In the genomic region with DNA sequence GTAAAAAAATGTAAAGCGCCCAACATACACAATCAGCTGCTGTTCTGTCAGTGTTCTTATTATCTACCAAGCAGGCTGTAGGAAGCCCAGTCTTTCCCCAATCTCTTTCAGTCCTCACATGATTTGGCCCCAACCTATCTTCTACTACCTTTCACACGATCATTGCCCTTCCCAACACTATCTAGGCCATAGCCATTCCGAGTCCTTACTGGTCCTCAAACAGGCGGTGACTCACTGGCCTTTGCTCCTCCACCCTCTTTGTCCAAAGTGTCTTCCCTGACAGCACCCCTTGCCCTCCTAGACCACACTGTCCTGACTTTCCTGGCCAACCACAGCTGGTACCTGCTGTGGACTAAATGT, we compare ENCODE assay signal across 1 cellular context.
TF ChIP-seq lines count a peak whose summit lies in the region.

No MANE protein-coding gene starts in this region.

TF ChIP-seq in SK-N-SH treated with all-trans-retinoic acid at 6 μM for 48 hours, 23 proteins besides CTCF, POLR2A, EP300 and RAD21 (continued from another document):
- TF ChIP-seq POU6F1 (CRISPR knock-in tag; IDR thresholded peaks at IDR 0.05; ENCODE audit: borderline replicate concordance, low read depth) = no peak
- TF ChIP-seq ZNF70 (CRISPR knock-in tag; IDR thresholded peaks at IDR 0.05) = no peak
- TF ChIP-seq ZNF8 (CRISPR knock-in tag; IDR thresholded peaks at IDR 0.05) = no peak
- TF ChIP-seq OSR1 (CRISPR knock-in tag; IDR thresholded peaks at IDR 0.05) = no peak
- TF ChIP-seq PATZ1 (CRISPR knock-in tag; IDR thresholded peaks at IDR 0.05; ENCODE audit: borderline replicate concordance) = no peak
- TF ChIP-seq TCF4 (CRISPR knock-in tag; IDR thresholded peaks at IDR 0.05; ENCODE audit: borderline replicate concordance) = no peak
- TF ChIP-seq ZC3H10 (CRISPR knock-in tag; IDR thresholded peaks at IDR 0.05) = no peak
- TF ChIP-seq CSDC2 (CRISPR knock-in tag; IDR thresholded peaks at IDR 0.05) = no peak
- no peak for TF ChIP-seq ESRRG (CRISPR knock-in tag; IDR thresholded peaks at IDR 0.05)
- TF ChIP-seq ISL1 (CRISPR knock-in tag; IDR thresholded peaks at IDR 0.05) = no peak
- no peak for TF ChIP-seq ZFP3 (CRISPR knock-in tag; IDR thresholded peaks at IDR 0.05)
TF ChIP-seq in SK-N-SH treated with all-trans-retinoic acid at 6 μM for 48 hours: peak in this region for 0.
